ENCODE assay signal across 1 cellular context in the genomic region with DNA sequence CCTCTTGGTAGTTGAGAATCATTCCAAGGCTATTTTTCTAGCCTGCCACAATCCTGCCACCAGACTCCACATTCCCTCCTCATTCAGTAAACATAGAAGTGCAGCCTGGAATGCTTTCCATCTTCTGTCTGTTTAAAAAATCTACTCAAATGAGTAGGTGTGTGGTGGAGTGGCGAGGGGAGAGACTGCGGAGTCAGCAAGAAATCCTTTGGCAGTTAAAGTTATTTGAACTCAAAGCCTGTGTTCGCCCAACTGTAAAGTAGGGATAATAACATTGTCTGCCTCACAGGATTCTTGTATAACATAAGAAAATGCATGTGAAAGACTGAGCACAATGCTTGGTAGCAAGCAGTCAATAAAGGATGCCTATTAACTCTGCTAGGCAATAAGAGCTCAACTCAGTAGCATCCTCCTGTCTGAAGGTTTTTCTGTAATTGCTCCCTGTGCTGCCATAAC.
A peak's percentile ranks its signal among the peaks of the same experiment; 100 is the strongest.
TF ChIP-seq lines count a peak whose summit lies in the region.

No MANE protein-coding gene starts in this region.

TF ChIP-seq in neural cell, 6 proteins besides CTCF, POLR2A, EP300 and RAD21 (continued from another document):
- TF ChIP-seq MXI1 (conservative IDR thresholded peaks at IDR 0.05; ENCODE audit: poor library complexity, severe bottlenecking) (no peak), SMC3 (conservative IDR thresholded peaks at IDR 0.05; ENCODE audit: poor library complexity) (peak; percentile 25)
TF ChIP-seq in neural cell: peak in this region for 3.
